Comparison of ENCODE assay signal across 8 cellular contexts in genomic region chr9:112867275-112867991, GRCh38.
DNase-seq lines count a peak whose midpoint lies in the region; TF ChIP-seq lines count a peak whose summit lies in the region.

No MANE protein-coding gene starts in this region.

- TF ChIP-seq CTCF in 22Rv1 (IDR thresholded peaks at IDR 0.05), result no peak

- H3K27ac ChIP-seq in 22Rv1 (peak overlapping the region; percentile 85), caudate nucleus (ENCODE audit: low read depth, low read length) (no peak overlapping the region)

- DNase-seq in HK-2 (ENCODE audit: unreplicated experiment) (peak; percentile 55), iPS-NIHi11 (ENCODE audit: low spot score) (peak; percentile 60), AML-193 (lab: John Stamatoyannopoulos, UW) (no peak), HuH-7.5 (ENCODE audit: low spot score) (no peak), amygdala (lab: John Stamatoyannopoulos, UW) (no peak), caudate nucleus (lab: John Stamatoyannopoulos, UW) (no peak)
- peak; percentile 15 to 33 for DNase-seq in activated CD4-positive, alpha-beta T cell treated with anti-CD3 and anti-CD28 coated beads, Interleukin-2, amount 50 U/mL, for 48 hours

Comparison
In these comparisons a context has a peak if more than half of its experiments do, and no peak if none do; other contexts are left out.
1. DNase-seq: peak in HK-2 (single experiment), activated CD4-positive, alpha-beta T cell treated with anti-CD3 and anti-CD28 coated beads, Interleukin-2, amount 50 U/mL, for 48 hours (2 of 2) and iPS-NIHi11 (single experiment); none in AML-193 (0 of 2), HuH-7.5 (single experiment), amygdala (0 of 56) and caudate nucleus (0 of 61).